In genomic region chr20:36270744-36271638, GRCh38 we compare ENCODE assay signal across 1 cellular context.
A peak's percentile ranks its signal among the peaks of the same experiment; 100 is the strongest.
TF ChIP-seq lines count a peak whose summit lies in the region.

No MANE protein-coding gene starts in this region.

TF ChIP-seq in HepG2, 621 proteins besides CTCF, POLR2A, EP300 and RAD21 (continued from another document and continues in another):
- no peak for TF ChIP-seq LRRFIP1 (CRISPR knock-in tag; conservative IDR thresholded peaks at IDR 0.05)
- peak; percentile 80 for TF ChIP-seq POLR2G (IDR thresholded peaks at IDR 0.05; ENCODE audit: low read depth, low read length)
- TF ChIP-seq NFATC3 (CRISPR knock-in tag; IDR thresholded peaks at IDR 0.05): no peak
- peak; percentile 36; the same call in 1 of the 2 replicates for TF ChIP-seq BCL6 (CRISPR knock-in tag; IDR thresholded peaks at IDR 0.05)
- no peak for TF ChIP-seq ZNF629 (CRISPR knock-in tag; conservative IDR thresholded peaks at IDR 0.05)
- TF ChIP-seq U2AF2 (IDR thresholded peaks at IDR 0.05; ENCODE audit: low read depth, low read length): peak; percentile 19; the same call in 1 of the 2 replicates
- TF ChIP-seq ZNF17 (CRISPR knock-in tag; IDR thresholded peaks at IDR 0.05): no peak
- TF ChIP-seq PRDM15 (CRISPR knock-in tag; IDR thresholded peaks at IDR 0.05): no peak
- no peak for TF ChIP-seq ELF4 (CRISPR knock-in tag; IDR thresholded peaks at IDR 0.05; ENCODE audit: borderline replicate concordance)
- peak; percentile 82 for TF ChIP-seq NRL (CRISPR knock-in tag; IDR thresholded peaks at IDR 0.05; ENCODE audit: borderline replicate concordance)
- TF ChIP-seq DRAP1 (CRISPR knock-in tag; IDR thresholded peaks at IDR 0.05): peak; percentile 52; the same call in 1 of the 2 replicates
- TF ChIP-seq THYN1 (CRISPR knock-in tag; IDR thresholded peaks at IDR 0.05; ENCODE audit: borderline replicate concordance, low read depth): 0 out of 2 replicates have a peak, but pooled peaks have one; percentile 25
- TF ChIP-seq ZNF33A (CRISPR knock-in tag; IDR thresholded peaks at IDR 0.05; ENCODE audit: borderline replicate concordance): no peak
- TF ChIP-seq STAT5B (CRISPR knock-in tag; IDR thresholded peaks at IDR 0.05): no peak
- no peak for TF ChIP-seq SIX4 (CRISPR knock-in tag; IDR thresholded peaks at IDR 0.05)
- TF ChIP-seq ZNF431 (CRISPR knock-in tag; IDR thresholded peaks at IDR 0.05; ENCODE audit: borderline replicate concordance, low read depth): no peak; the same call in 1 of the 2 replicates
- TF ChIP-seq ZFY (CRISPR knock-in tag; IDR thresholded peaks at IDR 0.05): peak; percentile 95
- TF ChIP-seq ZNF430 (CRISPR knock-in tag; IDR thresholded peaks at IDR 0.05): 0 out of 2 replicates have a peak, but pooled peaks have one; percentile 22
- no peak for TF ChIP-seq ZNF343 (CRISPR knock-in tag; IDR thresholded peaks at IDR 0.05)
- TF ChIP-seq AFF4 (CRISPR knock-in tag; IDR thresholded peaks at IDR 0.05): peak; percentile 25; the same call in 1 of the 2 replicates
- TF ChIP-seq NCOR1 (IDR thresholded peaks at IDR 0.05; ENCODE audit: borderline replicate concordance, low read length): no peak
- TF ChIP-seq NFYB (CRISPR knock-in tag; IDR thresholded peaks at IDR 0.05): no peak
- TF ChIP-seq NCOA1 (CRISPR knock-in tag; IDR thresholded peaks at IDR 0.05): no peak
- no peak; the same call in 1 of the 2 replicates for TF ChIP-seq ZBTB46 (CRISPR knock-in tag; IDR thresholded peaks at IDR 0.05; ENCODE audit: borderline replicate concordance)
- TF ChIP-seq CENPT (CRISPR knock-in tag; IDR thresholded peaks at IDR 0.05; ENCODE audit: low read depth): no peak
- TF ChIP-seq POLR2AphosphoS2 (IDR thresholded peaks at IDR 0.05; ENCODE audit: low read depth, low read length): no peak
- TF ChIP-seq MEIS2 (CRISPR knock-in tag; IDR thresholded peaks at IDR 0.05): no peak
- 0 out of 2 replicates have a peak, but pooled peaks have one; percentile 57 for TF ChIP-seq ZNF512B (CRISPR knock-in tag; IDR thresholded peaks at IDR 0.05; ENCODE audit: borderline replicate concordance)
- TF ChIP-seq TERF1 (CRISPR knock-in tag; IDR thresholded peaks at IDR 0.05): no peak
- TF ChIP-seq ZSCAN9 (CRISPR knock-in tag; IDR thresholded peaks at IDR 0.05; ENCODE audit: borderline replicate concordance): no peak
- TF ChIP-seq ZNF121 (CRISPR knock-in tag; IDR thresholded peaks at IDR 0.05): no peak
- no peak for TF ChIP-seq ZNF143 (CRISPR knock-in tag; IDR thresholded peaks at IDR 0.05)
- TF ChIP-seq BCLAF1 (IDR thresholded peaks at IDR 0.05): no peak
- TF ChIP-seq BHLHE40 (IDR thresholded peaks at IDR 0.05; ENCODE audit: low read length): peak; percentile 93
- TF ChIP-seq ZSCAN29 (CRISPR knock-in tag; conservative IDR thresholded peaks at IDR 0.05): no peak
- TF ChIP-seq RFXAP (CRISPR knock-in tag; IDR thresholded peaks at IDR 0.05; ENCODE audit: borderline replicate concordance): no peak; the same call in 1 of the 2 replicates
- TF ChIP-seq ZNF747 (CRISPR knock-in tag; IDR thresholded peaks at IDR 0.05; ENCODE audit: borderline replicate concordance): no peak; the same call in 1 of the 2 replicates
- no peak; the same call in 1 of the 2 replicates for TF ChIP-seq ATF7-NPFF (CRISPR knock-in tag; IDR thresholded peaks at IDR 0.05; ENCODE audit: low read depth)
- TF ChIP-seq CERS6 (CRISPR knock-in tag; IDR thresholded peaks at IDR 0.05): no peak
- TF ChIP-seq ATRX (CRISPR knock-in tag; IDR thresholded peaks at IDR 0.05; ENCODE audit: borderline replicate concordance): no peak
